In the genomic region with DNA sequence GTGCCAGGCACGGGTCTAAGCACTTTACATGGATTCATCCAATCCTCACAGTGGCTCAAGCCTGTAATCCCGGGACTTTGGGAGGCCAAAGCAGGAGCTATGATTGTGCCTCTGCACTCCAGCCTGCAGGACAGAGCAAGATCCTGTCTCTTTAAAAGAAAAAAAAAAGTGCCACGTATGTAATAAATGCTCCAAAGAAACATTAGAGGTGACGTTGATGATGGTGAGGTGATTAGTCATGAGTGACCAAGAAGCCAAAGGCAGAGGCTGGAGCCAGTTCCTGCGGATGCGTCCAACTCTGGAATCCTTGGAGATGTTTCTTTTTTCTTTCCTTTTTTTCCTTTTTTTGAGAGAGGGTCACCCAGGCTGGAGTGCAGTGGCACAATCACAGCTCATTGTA, we compare ENCODE assay signal across 12 cellular contexts. TPM values are rescaled to one million over a fixed set of nuclear protein-coding genes. Genes with fewer than 3 reads are reported as not detected.
DNase-seq lines count a peak whose midpoint lies in the region; ATAC-seq, FAIRE-seq and TF ChIP-seq lines count a peak whose summit lies in the region.
"Had no signal": no experiment of that assay in that cellular context is flagged by ENCODE, and none has a peak within 500 bp of the region (broad histone marks: within the 10 kb centered on the region; RNA-seq: fewer than 3 reads in every experiment).

No MANE protein-coding gene starts in this region.

- H3K27ac Mint-ChIP-seq in T-helper 17 cell, result no peak overlapping the region
- H3K27ac Mint-ChIP-seq: stimulated activated naive CD8-positive, alpha-beta T cell treated with anti-CD3 and anti-CD28 coated beads, Interleukin-15, Interleukin-2, amounts not matched to agents 100 ng/mL and 50 ng/mL, for 24 hours had no signal

- H3K4me1 Mint-ChIP-seq in T-helper 17 cell, result no peaks in the 10 kb centered on the region

- no peak overlapping the region for H3K4me3 ChIP-seq in fibroblast of pulmonary artery (replicated peaks; ENCODE audit: low read depth, low read length)
- no peak overlapping the region for H3K4me3 ChIP-seq in pancreas
- H3K4me3 ChIP-seq: body of pancreas had no signal

- H3K27me3 Mint-ChIP-seq in T-helper 17 cell, result no peaks in the 10 kb centered on the region
- H3K27me3 Mint-ChIP-seq: stimulated activated naive CD8-positive, alpha-beta T cell treated with anti-CD3 and anti-CD28 coated beads, Interleukin-15, Interleukin-2, amounts not matched to agents 100 ng/mL and 50 ng/mL, for 24 hours had no signal

- TF ChIP-seq CTCF in RWPE1 (conservative IDR thresholded peaks at IDR 0.05; ENCODE audit: low read depth), result no peak
- TF ChIP-seq CTCF in fibroblast of pulmonary artery (IDR thresholded peaks at IDR 0.05; ENCODE audit: low read length, missing control alignments), result no peak
- TF ChIP-seq CTCF in pancreas (IDR thresholded peaks at IDR 0.05), result no peak

- DNase-seq in CD1c-positive myeloid dendritic cell (ENCODE audit: extremely low spot score) (peak; percentile 79), RWPE1 (ENCODE audit: low spot score) (peak; percentile 79), fibroblast of pulmonary artery (ENCODE audit: low read depth) (peak; percentile 93), pancreas (no peak), NCI-H2171 (lab: John Stamatoyannopoulos, UW) (no peak), NCI-H2029 (lab: John Stamatoyannopoulos, UW) (no peak), T-helper 17 cell (no peak)
- DNase-seq in stimulated activated CD4-positive, alpha-beta T cell treated with anti-CD3 and anti-CD28 coated beads, Interleukin-15, amount 100 ng/mL, for 24 hours, result no peak
- DNase-seq: DND-41, NCI-H1436 treated with DMSO at 0.1 percent for 48 hours had no signal

- CTCF ChIA-PET in RWPE1 (lab: Yijun Ruan, JAX), result no interaction called here

- intact Hi-C loops in pancreas (cut with DNase I), result no loop called here

- H3K27me3 ChIP-seq in pancreas, result no peaks in the 10 kb centered on the region
- H3K27me3 ChIP-seq: body of pancreas had no signal

- WGBS in pancreas, 2 donors, result 48 to 50% methylated on average over 6 of the region's 6 CpGs

- H3K27ac ChIP-seq in RWPE1 (peak overlapping the region; percentile 73), pancreas (peak overlapping the region in 2 of 4 donors; percentile 37 to 53)

- H3K36me3 Mint-ChIP-seq in T-helper 17 cell (ENCODE audit: low read depth), result no peaks in the 10 kb centered on the region

- ATAC-seq in pancreas (peak in 3 of 4 donors; percentile 24 to 68 (median 59)), T-helper 17 cell (no peak)
- ATAC-seq: body of pancreas had no signal

- H3K9me3 ChIP-seq in pancreas (no peaks in the 10 kb centered on the region), T-helper 17 cell (ENCODE audit: control insufficient read depth, low read length, poor library complexity, severe bottlenecking) (no peaks in the 10 kb centered on the region)
- H3K9me3 ChIP-seq: body of pancreas had no signal

- no peaks in the 10 kb centered on the region for H3K4me1 ChIP-seq in pancreas
- H3K4me1 ChIP-seq: body of pancreas had no signal

- no peaks in the 10 kb centered on the region for H3K36me3 ChIP-seq in pancreas

- FAIRE-seq in pancreas (lab: Jason Lieb, UNC), result no peak

- no peak overlapping the region for H3K4me3 Mint-ChIP-seq in T-helper 17 cell
- H3K4me3 Mint-ChIP-seq: stimulated activated naive CD8-positive, alpha-beta T cell treated with anti-CD3 and anti-CD28 coated beads, Interleukin-15, Interleukin-2, amounts not matched to agents 100 ng/mL and 50 ng/mL, for 24 hours had no signal

- POLR2A ChIA-PET in RWPE1 (lab: Yijun Ruan, JAX; ENCODE audit: low non-redundant PET), result no interaction called here

RNA-seq across cellular contexts. Expression of a gene that starts 59.4 kb away (rescaled TPM):
- total RNA-seq in pancreas, result 10 to 100 TPM in 3 of 6 donors, 1 to 10 TPM in 3; 7.2 to 13.2 (median 9.8) TPM
- 10 to 100 TPM in 1 of 2 donors, 1 to 10 TPM in 1; 6.0 to 10.7 TPM for polyA plus RNA-seq in pancreas
- total RNA-seq in T-helper 17 cell, result 10 to 100 TPM; 36.4 to 41.2 TPM

Comparison
In these comparisons a context has a peak if more than half of its experiments do, and no peak if none do; other contexts are left out.
1. DNase-seq: peak in CD1c-positive myeloid dendritic cell (single experiment), RWPE1 (single experiment) and fibroblast of pulmonary artery (single experiment); none in pancreas (0 of 6), NCI-H2171 (single experiment), NCI-H2029 (single experiment), T-helper 17 cell (0 of 3) and stimulated activated CD4-positive, alpha-beta T cell treated with anti-CD3 and anti-CD28 coated beads, Interleukin-15, amount 100 ng/mL, for 24 hours (single experiment).